16 cellular contexts compared by ENCODE assay signal in genomic region chr10:5615263-5615820, GRCh38. TPM values are rescaled to one million over a fixed set of nuclear protein-coding genes. Genes with fewer than 3 reads are reported as not detected.
DNase-seq lines count a peak whose midpoint lies in the region; ATAC-seq, FAIRE-seq and TF ChIP-seq lines count a peak whose summit lies in the region.
"Had no signal": no experiment of that assay in that cellular context is flagged by ENCODE, and none has a peak within 500 bp of the region (broad histone marks: within the 10 kb centered on the region; RNA-seq: fewer than 3 reads in every experiment).

No MANE protein-coding gene starts in this region.

- H3K27me3 ChIP-seq in K562 (ENCODE audit: control insufficient read depth in 2 of 2, insufficient read depth in 2 of 2, low read length in 2 of 2): no peaks in the 10 kb centered on the region
- no peaks in the 10 kb centered on the region for H3K27me3 ChIP-seq in gastroesophageal sphincter
- no peaks in the 10 kb centered on the region for H3K27me3 ChIP-seq in stomach
- H3K27me3 ChIP-seq in ovary: no peaks in the 10 kb centered on the region
- H3K27me3 ChIP-seq in BE2C: no peaks in the 10 kb centered on the region
- H3K27me3 ChIP-seq: dorsolateral prefrontal cortex had no signal

- no peaks in the 10 kb centered on the region for H4K20me1 ChIP-seq in K562 (replicated peaks; ENCODE audit: control insufficient read depth, insufficient read depth, low read length)

- no peaks in the 10 kb centered on the region for H3K4me1 Mint-ChIP-seq in activated T-helper 17 cell treated with anti-CD3 and anti-CD28 coated beads, Interleukin-2, amount 50 U/mL, for 72 hours

- in situ Hi-C loops in K562 (cut with MboI): no loop called here

- ATAC-seq in K562 (no peak), gastroesophageal sphincter (no peak), GM18870 (IDR thresholded peaks at IDR 0.05; ENCODE audit: unreplicated experiment) (no peak)
- no peak for ATAC-seq in activated T-helper 17 cell treated with anti-CD3 and anti-CD28 coated beads, Interleukin-2, amount 50 U/mL, for 72 hours (replicated peaks)
- ATAC-seq: activated CD4-positive, CD25-positive, alpha-beta regulatory T cell treated with anti-CD3 and anti-CD28 coated beads, Interleukin-2, amount 50 U/mL, for 24 hours; naive thymus-derived CD8-positive, alpha-beta T cell; stimulated activated naive CD8-positive, alpha-beta T cell treated with anti-CD3 and anti-CD28 coated beads, Interleukin-15, Interleukin-2, amounts not matched to agents 100 U/mL and 50 U/mL, for 24 hours had no signal

- peak; percentile 71 for FAIRE-seq in K562 (lab: Jason Lieb, UNC)

- no TSS peak for BruUV-seq in K562 (replicated peaks; lab: Mats Ljungman, UMichigan)

- DNase-seq in ELR (ENCODE audit: low read depth) (peak; percentile 24), K562 (ENCODE audit: extremely low read depth in 1 of 4, low spot score in 3 of 4) (no peak), stomach (no peak), ovary (no peak), BE2C (no peak)
- DNase-seq: activated gamma-delta T cell treated with Interleukin-2 at 50 U/mL for 16 hours; naive thymus-derived CD8-positive, alpha-beta T cell; NCI-H1436 treated with DMSO at 0.1 percent for 48 hours; SIG-M5; stimulated activated naive CD8-positive, alpha-beta T cell treated with anti-CD3 and anti-CD28 coated beads, Interleukin-15, Interleukin-2, amounts not matched to agents 100 U/mL and 50 U/mL, for 24 hours had no signal

- H3K4me2 ChIP-seq in K562 (ENCODE audit: insufficient read depth, low read length): no peak overlapping the region

- H3K27me3 Mint-ChIP-seq in activated T-helper 17 cell treated with anti-CD3 and anti-CD28 coated beads, Interleukin-2, amount 50 U/mL, for 72 hours: no peaks in the 10 kb centered on the region

- 41% methylated on average over 8 of the region's 8 CpGs for WGBS in K562 (ENCODE audit: insufficient coverage, low coverage, missing lambda C conversion rate)
- 65 to 66% methylated on average over 5 to 7 of the region's 8 CpGs for WGBS in gastroesophageal sphincter (ENCODE audit: low coverage in 1 of 2), 2 donors
- WGBS in stomach, 5 donors: 72 to 77% (median 74%) methylated on average over 8 of the region's 8 CpGs
- 72 to 85% (median 83%) methylated on average over 8 of the region's 8 CpGs for WGBS in ovary, 3 donors

- POLR2A ChIA-PET in K562 (lab: Yijun Ruan, JAX): interaction anchor here (1.1 to 2.1 kb wide), 3 partner anchors 11 to 169 kb away, joined by 4 to 5 read pairs (median 4); no protein-coding TSS in a partner anchor

- no peak overlapping the region for H3K4me3 Mint-ChIP-seq in activated T-helper 17 cell treated with anti-CD3 and anti-CD28 coated beads, Interleukin-2, amount 50 U/mL, for 72 hours
- H3K4me3 Mint-ChIP-seq: naive thymus-derived CD8-positive, alpha-beta T cell had no signal

- H3K9me3 ChIP-seq in K562 (replicated peaks; ENCODE audit: control insufficient read depth, insufficient read depth, low read depth, low read length) (no peaks in the 10 kb centered on the region), gastroesophageal sphincter (no peaks in the 10 kb centered on the region), stomach (no peaks in the 10 kb centered on the region), ovary (no peaks in the 10 kb centered on the region), BE2C (no peaks in the 10 kb centered on the region)

- H3K4me1 ChIP-seq in K562 (replicated peaks in 1 of 2; ENCODE audit: control insufficient read depth in 2 of 2, insufficient read depth in 2 of 2, low read length in 2 of 2): peaks cover 0 to 5% of the 10 kb centered on the region in 2 experiments; a peak in 2 of 5 replicates
- peaks cover 0 to 72% (median 16%) of the 10 kb centered on the region in 3 donors for H3K4me1 ChIP-seq in gastroesophageal sphincter
- peaks cover 12 to 57% (median 41%) of the 10 kb centered on the region in 4 donors for H3K4me1 ChIP-seq in stomach
- H3K4me1 ChIP-seq in ovary (ENCODE audit: insufficient read depth): peaks cover 34% of the 10 kb centered on the region
- H3K4me1 ChIP-seq in BE2C: no peaks in the 10 kb centered on the region

- H3K79me2 ChIP-seq in K562 (ENCODE audit: control insufficient read depth, insufficient read depth, low read length): no peaks in the 10 kb centered on the region

- TF ChIP-seq RAD21 in K562 (CRISPR knock-in tag; conservative IDR thresholded peaks at IDR 0.05 in 1 of 2, IDR thresholded peaks at IDR 0.05 in 1 of 2): no peak

- CTCF ChIA-PET in K562 (lab: Yijun Ruan, JAX; ENCODE audit: low intra/inter-chr PET ratio): no interaction called here

- H3K9me3 Mint-ChIP-seq in activated T-helper 17 cell treated with anti-CD3 and anti-CD28 coated beads, Interleukin-2, amount 50 U/mL, for 72 hours: no peaks in the 10 kb centered on the region
- H3K9me3 Mint-ChIP-seq: naive thymus-derived CD8-positive, alpha-beta T cell had no signal

- H3K4me3 ChIP-seq in K562: no peak overlapping the region
- no peak overlapping the region for H3K4me3 ChIP-seq in gastroesophageal sphincter
- H3K4me3 ChIP-seq in stomach: no peak overlapping the region
- no peak overlapping the region for H3K4me3 ChIP-seq in ovary
- H3K4me3 ChIP-seq in BE2C (ENCODE audit: low read depth, low read length): no peak overlapping the region
- H3K4me3 ChIP-seq: dorsolateral prefrontal cortex, lung had no signal

- no peak for TF ChIP-seq POLR2A in K562 (conservative IDR thresholded peaks at IDR 0.05)
- TF ChIP-seq POLR2A in gastroesophageal sphincter (IDR thresholded peaks at IDR 0.05): no peak
- no peak for TF ChIP-seq POLR2A in stomach (IDR thresholded peaks at IDR 0.05)
- TF ChIP-seq POLR2A in ovary (IDR thresholded peaks at IDR 0.05): no peak

- no peak overlapping the region for H3K27ac ChIP-seq in K562 (ENCODE audit: extremely low read depth, low read depth, low read length)
- H3K27ac ChIP-seq in gastroesophageal sphincter: peak overlapping the region in 3 of 4 donors; percentile 38 to 73 (median 72)
- peak overlapping the region in 3 of 5 donors; percentile 36 to 73 (median 72) for H3K27ac ChIP-seq in stomach
- H3K27ac ChIP-seq in ovary: peak overlapping the region in 1 of 2 donors; percentile 21

- no peak for TF ChIP-seq CTCF in K562 (IDR thresholded peaks at IDR 0.05 in 2 of 3, conservative IDR thresholded peaks at IDR 0.05 in 1 of 3; ENCODE audit: insufficient read depth in 2 of 3, low read depth in 1 of 3, low read length in 3 of 3)
- no peak for TF ChIP-seq CTCF in gastroesophageal sphincter (IDR thresholded peaks at IDR 0.05)
- TF ChIP-seq CTCF in stomach (IDR thresholded peaks at IDR 0.05): no peak
- no peak for TF ChIP-seq CTCF in ovary (IDR thresholded peaks at IDR 0.05)
- TF ChIP-seq CTCF in BE2C (IDR thresholded peaks at IDR 0.05; ENCODE audit: low read depth, low read length): no peak

- H3K9me1 ChIP-seq in K562 (ENCODE audit: control insufficient read depth, insufficient read depth, low read length): no peaks in the 10 kb centered on the region

- H3K36me3 Mint-ChIP-seq in activated T-helper 17 cell treated with anti-CD3 and anti-CD28 coated beads, Interleukin-2, amount 50 U/mL, for 72 hours (ENCODE audit: low read depth): no peaks in the 10 kb centered on the region
- H3K36me3 Mint-ChIP-seq: naive thymus-derived CD8-positive, alpha-beta T cell had no signal

- no peak overlapping the region for H3K27ac Mint-ChIP-seq in activated T-helper 17 cell treated with anti-CD3 and anti-CD28 coated beads, Interleukin-2, amount 50 U/mL, for 72 hours
- H3K27ac Mint-ChIP-seq: naive thymus-derived CD8-positive, alpha-beta T cell had no signal

- H3K9ac ChIP-seq in K562 (ENCODE audit: insufficient read depth in 1 of 2, low read depth in 2 of 2, low read length in 2 of 2): no peak overlapping the region

- intact Hi-C loops in K562 (cut with micrococcal nuclease) (no loop called here), stomach (cut with DNase I; ENCODE audit: low total_unique reads) (no loop called here), ovary (cut with DNase I) (loop anchor here in 1 of 4 donors (5.0 kb wide), 1 partner anchor 153 kb away; no protein-coding TSS in a partner anchor)

- H3K36me3 ChIP-seq in K562 (ENCODE audit: control insufficient read depth, insufficient read depth, low read length) (no peaks in the 10 kb centered on the region), gastroesophageal sphincter (no peaks in the 10 kb centered on the region), stomach (no peaks in the 10 kb centered on the region), ovary (no peaks in the 10 kb centered on the region), BE2C (no peaks in the 10 kb centered on the region)

- H2AFZ ChIP-seq in K562 (ENCODE audit: low read depth, low read length): 0 out of 2 replicates have a peak overlapping the region, but pooled peaks have one; percentile 23

- TF ChIP-seq EP300 in K562 (IDR thresholded peaks at IDR 0.05; ENCODE audit: low read length): no peak
- no peak for TF ChIP-seq EP300 in gastroesophageal sphincter (IDR thresholded peaks at IDR 0.05)
- TF ChIP-seq EP300 in stomach (IDR thresholded peaks at IDR 0.05): no peak
- TF ChIP-seq EP300 in ovary (IDR thresholded peaks at IDR 0.05): no peak

TF ChIP-seq in K562, 482 proteins besides CTCF, POLR2A, EP300 and RAD21 (continues in another document):
- TF ChIP-seq ARID1B (IDR thresholded peaks at IDR 0.05): peak; percentile 32

RNA-seq across cellular contexts. Expression of gene ASB13, which starts 51.1 kb away (rescaled TPM):
- total RNA-seq in K562 (2011; cell fraction: chromatin; rRNA removed; ENCODE audit: low replicate concordance): 5.8 and 11.8 TPM in 2 replicates
- total RNA-seq in K562 (2011; cell fraction: nucleolus; rRNA removed): 8.6 and 12.8 TPM in 2 replicates
- 5.2 and 5.6 TPM in 2 replicates for total RNA-seq in K562 (2011; cell fraction: nucleoplasm; rRNA removed)
- total RNA-seq in K562 (2014; rRNA removed) (18.2 and 21.8 TPM in 2 replicates), K562 (2014; rRNA removed; fragmentation: Illumina TruSeq; extraction: Trizol) (12.4 and 14.2 TPM in 2 replicates), K562 (2015; rRNA removed; fragmentation: Illumina TruSeq; extraction: Trizol) (15.5 and 16.9 TPM in 2 replicates), K562 (2021) (28.8 and 33.2 TPM in 2 replicates), gastroesophageal sphincter (10 to 100 TPM; 17.6 to 39.6 (median 19.0) TPM), stomach (10 to 100 TPM in 4 of 5 donors, under 1 TPM in 1; 0.89 to 15.6 (median 14.1) TPM), ovary (10 to 100 TPM; 17.9 to 45.6 (median 29.0) TPM)
- polyA plus RNA-seq in K562 (2011; rRNA removed) (17.4 and 18.1 TPM in 2 replicates), K562 (2014; fragmentation: Illumina TruSeq; extraction: Trizol) (15.5 and 16.9 TPM in 2 replicates), K562 (2014; fragmentation: Nextera tagmentation; extraction: Ambion mirVana) (1 to 10 TPM; 5.2 to 6.9 TPM), K562 (2014; rRNA removed) (14.5 and 18.7 TPM in 2 replicates), stomach (10 to 100 TPM; 21.2 to 27.5 (median 25.1) TPM), ovary (10 to 100 TPM; 15.0 to 23.2 TPM)
- 21.7 and 26.7 TPM in 2 replicates for polyA plus RNA-seq in K562 (2011; cell fraction: cytosol; rRNA removed)
- polyA plus RNA-seq in K562 (2011; cell fraction: nucleus; rRNA removed): 12.9 and 14.4 TPM in 2 replicates
- polyA plus RNA-seq in K562 (2012): 14.6 and 18.9 TPM in 2 replicates
- polyA minus RNA-seq in K562 (2011; rRNA and poly(A)+ RNA removed): 15.3 and 18.8 TPM in 2 replicates
- polyA minus RNA-seq in K562 (2011; cell fraction: cytosol; rRNA and poly(A)+ RNA removed): 17.8 and 19.0 TPM in 2 replicates
- polyA minus RNA-seq in K562 (2011; cell fraction: nucleus; rRNA and poly(A)+ RNA removed): 4.6 and 6.1 TPM in 2 replicates
- total RNA-seq in activated T-helper 17 cell treated with anti-CD3 and anti-CD28 coated beads, Interleukin-2, amount 50 U/mL, for 72 hours: 1 to 10 TPM; 3.5 to 6.8 TPM
- polyA plus RNA-seq in BE2C (2012; ENCODE audit: insufficient read depth, insufficient read length, low read depth): 22.8 TPM
